In the genomic region with DNA sequence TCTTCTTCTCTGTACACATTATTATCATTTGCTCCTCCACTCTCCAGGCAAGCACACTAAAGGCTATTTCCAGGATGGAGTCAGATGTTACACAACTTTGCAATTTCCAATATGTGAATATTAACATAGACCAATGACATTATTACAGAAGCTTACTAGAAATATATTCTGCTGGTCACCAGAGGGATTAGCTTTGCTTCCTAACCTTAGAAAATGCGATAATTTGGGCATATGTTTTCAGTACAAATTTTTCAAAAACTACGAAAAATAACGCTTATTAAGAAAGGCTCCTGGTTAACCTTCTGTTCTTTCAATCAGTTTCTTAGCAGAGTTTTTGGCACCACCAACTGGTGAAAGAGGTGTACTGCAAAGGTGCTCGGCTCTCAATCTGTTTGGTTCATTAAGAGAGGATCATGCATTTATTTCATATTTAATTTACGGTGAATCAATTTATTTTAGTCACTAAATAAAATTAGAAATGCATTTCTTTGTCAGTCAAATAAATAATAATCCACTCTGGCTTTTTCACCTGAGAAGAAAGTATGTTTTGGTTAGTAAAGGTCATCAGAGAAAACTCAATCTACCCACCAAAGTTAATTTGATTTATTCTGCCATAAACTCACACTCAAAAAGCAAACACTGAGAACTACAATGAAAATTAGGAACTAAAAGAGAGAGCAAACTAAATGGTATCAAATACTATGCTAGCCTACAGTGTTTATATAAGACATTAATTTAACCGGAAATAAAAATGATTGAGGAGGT, we compare ENCODE assay signal across 8 cellular contexts. TPM values are rescaled to one million over a fixed set of nuclear protein-coding genes. Genes with fewer than 3 reads are reported as not detected.
DNase-seq lines count a peak whose midpoint lies in the region; ATAC-seq, FAIRE-seq and TF ChIP-seq lines count a peak whose summit lies in the region.

No MANE protein-coding gene starts in this region.

- ATAC-seq in HG03108 (IDR thresholded peaks at IDR 0.05; ENCODE audit: unreplicated experiment), result no peak

- intact Hi-C loops in posterior cingulate gyrus (cut with DNase I), result loop anchor here (2.0 to 5.0 kb wide), 2 partner anchors 738 to 874 kb away; no protein-coding TSS in a partner anchor

- peak; percentile 95 for FAIRE-seq in frontal cortex (lab: Jason Lieb, UNC)

- H3K4me3 ChIP-seq in LNCaP clone FGC (ENCODE audit: low read depth, low read length), result no peak overlapping the region

- peak; percentile 79 for TF ChIP-seq CTCF in LNCaP clone FGC (IDR thresholded peaks at IDR 0.05; ENCODE audit: control insufficient read depth, extremely low read depth, insufficient read depth)

- DNase-seq in G401 (ENCODE audit: low spot score) (peak; percentile 85), LNCaP clone FGC (ENCODE audit: low read depth) (peak; percentile 33), SHP77 treated with DMSO at 0.1 percent for 48 hours (lab: John Stamatoyannopoulos, UW) (peak; percentile 42), frontal cortex (ENCODE audit: low spot score in 2 of 2) (no peak), posterior cingulate gyrus (peak in 6 of 10 donors; percentile 35 to 88 (median 68)), ureter (ENCODE audit: low spot score) (peak; percentile 69)
- peak; percentile 14 for DNase-seq in activated T-helper 9 cell treated with anti-CD3 and anti-CD28 coated beads, Interleukin-2, amount 50 U/mL, for 16 hours (ENCODE audit: low read depth)

- in situ Hi-C loops in G401 (cut with HindIII; ENCODE audit: low sequenced_read_pairs), result no loop called here

RNA-seq across cellular contexts. Expression of a gene that starts 39.2 kb away (rescaled TPM):
- 5.6 and 17.6 TPM in 2 replicates for total RNA-seq in G401 (2014; rRNA removed; shearing (Covaris generic))
- total RNA-seq in frontal cortex (5.3 TPM), ureter (7.1 TPM)

RNA-seq across cellular contexts. Expression of a gene that starts 40.4 kb away (rescaled TPM):
- 61.9 and 62.4 TPM in 2 replicates for total RNA-seq in G401 (2014; rRNA removed; shearing (Covaris generic))
- total RNA-seq in frontal cortex, result 37.1 TPM
- total RNA-seq in ureter, result 18.9 TPM

Comparison
In these comparisons a context has a peak if more than half of its experiments do, and no peak if none do; other contexts are left out.
1. DNase-seq: peak in G401 (single experiment), LNCaP clone FGC (single experiment), SHP77 treated with DMSO at 0.1 percent for 48 hours (single experiment), activated T-helper 9 cell treated with anti-CD3 and anti-CD28 coated beads, Interleukin-2, amount 50 U/mL, for 16 hours (single experiment), posterior cingulate gyrus (6 of 10) and ureter (single experiment); none in frontal cortex (0 of 2).